Comparison of ENCODE assay signal across 8 cellular contexts in the genomic region with DNA sequence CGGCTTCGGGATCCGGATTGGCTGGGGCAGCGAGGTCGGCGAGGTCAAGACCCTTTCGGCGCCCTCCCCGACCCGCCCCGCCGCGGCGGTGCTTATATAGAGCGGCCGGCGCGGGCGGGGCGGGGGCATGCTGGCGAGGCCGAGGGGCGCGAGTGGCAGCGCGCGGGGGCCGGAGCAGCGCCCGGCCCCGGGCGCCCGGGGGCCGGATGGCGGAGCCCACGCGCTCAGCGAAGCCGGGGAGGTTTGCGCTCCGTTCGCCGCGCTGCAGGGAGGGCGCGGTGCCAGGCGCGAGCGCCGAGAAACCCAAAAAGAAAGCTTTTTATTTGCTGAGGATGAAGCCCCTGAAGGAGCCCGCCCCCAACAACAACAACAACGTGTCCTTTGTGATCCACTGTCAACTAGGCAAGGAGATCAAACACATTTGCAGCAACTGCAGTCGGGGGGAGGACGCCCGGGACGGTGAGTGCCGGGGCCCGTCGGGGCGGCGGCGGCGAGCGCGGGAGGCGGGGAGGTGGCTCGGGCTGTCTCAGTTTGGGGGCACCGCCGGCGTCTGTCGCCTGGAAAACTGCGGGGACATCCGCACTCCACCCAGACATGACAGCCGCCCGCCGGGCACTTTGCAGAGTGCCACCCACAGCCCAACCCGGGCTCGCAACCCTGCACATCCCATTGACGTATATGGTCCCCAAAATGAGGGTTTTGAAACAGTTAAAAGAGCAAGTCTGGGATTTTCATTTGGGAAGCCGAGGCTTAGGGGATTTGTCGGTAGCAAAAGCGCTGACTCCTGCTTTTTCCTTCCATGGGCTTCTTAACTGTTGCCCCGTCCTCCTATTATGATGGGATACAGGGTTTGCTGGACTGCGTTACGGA.
A peak's percentile ranks its signal among the peaks of the same experiment; 100 is the strongest.
DNase-seq lines count a peak whose midpoint lies in the region; ATAC-seq, FAIRE-seq and TF ChIP-seq lines count a peak whose summit lies in the region.

No MANE protein-coding gene starts in this region.

- H3K36me3 ChIP-seq in astrocyte (ENCODE audit: insufficient read depth, low read length), result no peaks in the 10 kb centered on the region
- H3K36me3 ChIP-seq in keratinocyte (ENCODE audit: control insufficient read depth in 2 of 2, extremely low read depth in 1 of 2, insufficient read depth in 2 of 2, low read length in 2 of 2), result no peaks in the 10 kb centered on the region

- H3K79me2 ChIP-seq in astrocyte (ENCODE audit: insufficient read depth, low read length), result no peaks in the 10 kb centered on the region
- H3K79me2 ChIP-seq in keratinocyte (ENCODE audit: control insufficient read depth, insufficient read depth, low read length), result no peaks in the 10 kb centered on the region

- peak overlapping the region; percentile 38 for H2AFZ ChIP-seq in astrocyte (ENCODE audit: low read depth, low read length)
- no peak overlapping the region for H2AFZ ChIP-seq in keratinocyte (ENCODE audit: control insufficient read depth, low read length)

- dilution Hi-C loops in keratinocyte (cut with MboI; ENCODE audit: extremely low pct_ligation_motif_present, low sequenced_read_pairs), result no loop called here

- H3K9me1 ChIP-seq in keratinocyte (ENCODE audit: control insufficient read depth, extremely low read depth, insufficient read depth, low read length), result no peaks in the 10 kb centered on the region

- DNase-seq in NCI-H1417 (lab: John Stamatoyannopoulos, UW) (peak in 2 of 3 experiments; percentile 45 to 50), NCI-H1417 treated with DMSO at 0.1 percent for 48 hours (lab: John Stamatoyannopoulos, UW) (no peak), astrocyte (ENCODE audit: low read depth) (no peak), keratinocyte (ENCODE audit: low read depth, low spot score) (no peak), activated gamma-delta T cell treated with Interleukin-2 at 50 U/mL for 16 hours (no peak), HK-2 (ENCODE audit: unreplicated experiment) (no peak)
- peak; percentile 11 for DNase-seq in stimulated activated naive CD8-positive, alpha-beta T cell treated with anti-CD3 and anti-CD28 coated beads, Interleukin-15, Interleukin-2, amounts not matched to agents 100 U/mL and 50 U/mL, for 24 hours
- DNase-seq in effector CD8-positive, alpha-beta T cell (lab: John Stamatoyannopoulos, UW), result no peak

- peak overlapping the region; percentile 89 for H3K4me3 Mint-ChIP-seq in astrocyte (ENCODE audit: unreplicated experiment)

- no peaks in the 10 kb centered on the region for H3K9me3 Mint-ChIP-seq in astrocyte (ENCODE audit: unreplicated experiment)

- H3K27me3 ChIP-seq in astrocyte (ENCODE audit: insufficient read depth, low read length), result peaks cover 51% of the 10 kb centered on the region
- H3K27me3 ChIP-seq in keratinocyte (ENCODE audit: control insufficient read depth, extremely low read depth, insufficient read depth, low read length), result peaks cover 55% of the 10 kb centered on the region

- H3K4me1 Mint-ChIP-seq in astrocyte (ENCODE audit: low read depth, unreplicated experiment), result peaks cover 2% of the 10 kb centered on the region

- H3K27ac Mint-ChIP-seq in astrocyte (ENCODE audit: unreplicated experiment), result no peak overlapping the region

- FAIRE-seq in astrocyte (lab: Jason Lieb, UNC) (no peak), keratinocyte (lab: Jason Lieb, UNC) (no peak)

- H3K4me1 ChIP-seq in astrocyte (ENCODE audit: insufficient read depth, low read length) (no peaks in the 10 kb centered on the region), keratinocyte (ENCODE audit: control insufficient read depth, extremely low read depth, insufficient read depth, low read length) (peaks cover 4% of the 10 kb centered on the region)

- TF ChIP-seq CTCF in astrocyte (IDR thresholded peaks at IDR 0.05; ENCODE audit: insufficient read depth, low read depth, low read length) (no peak), keratinocyte (optimal IDR thresholded peaks at IDR 0.05 in 1 of 3, IDR thresholded peaks at IDR 0.05 in 1 of 3, conservative IDR thresholded peaks at IDR 0.05 in 1 of 3; ENCODE audit: extremely low read depth in 1 of 3, insufficient read depth in 2 of 3, low read length in 3 of 3) (no peak)

- no peak overlapping the region for H3K27ac ChIP-seq in astrocyte (ENCODE audit: low read depth, low read length)
- H3K27ac ChIP-seq in keratinocyte (ENCODE audit: control insufficient read depth, insufficient read depth, low read length), result no peak overlapping the region

- H3K27me3 Mint-ChIP-seq in astrocyte (ENCODE audit: low read depth, unreplicated experiment), result peaks cover 52% of the 10 kb centered on the region

- H3K4me2 ChIP-seq in astrocyte (ENCODE audit: low read length), result peak overlapping the region; percentile 87
- peak overlapping the region; percentile 77 for H3K4me2 ChIP-seq in keratinocyte (ENCODE audit: control insufficient read depth, extremely low read depth, insufficient read depth, low read depth, low read length)

- no peaks in the 10 kb centered on the region for H4K20me1 ChIP-seq in astrocyte (ENCODE audit: insufficient read depth, low read length)
- no peaks in the 10 kb centered on the region for H4K20me1 ChIP-seq in keratinocyte (ENCODE audit: control insufficient read depth, extremely low read depth, insufficient read depth, low read length)

- no peaks in the 10 kb centered on the region for H3K36me3 Mint-ChIP-seq in astrocyte (ENCODE audit: low read depth, unreplicated experiment)

- no peak overlapping the region for H3K9ac ChIP-seq in astrocyte (ENCODE audit: low read length)
- no peak overlapping the region for H3K9ac ChIP-seq in keratinocyte (ENCODE audit: control insufficient read depth, extremely low read depth, insufficient read depth, low read length)

- peak overlapping the region; percentile 42 for H3K4me3 ChIP-seq in astrocyte (ENCODE audit: insufficient read depth, low read depth, low read length)
- peak overlapping the region in 2 of 3 experiments; percentile 34 to 43 for H3K4me3 ChIP-seq in keratinocyte (ENCODE audit: control insufficient read depth in 2 of 3, extremely low read depth in 1 of 3, insufficient read depth in 2 of 3, low read depth in 1 of 3, low read length in 3 of 3)

- no peak for ATAC-seq in stimulated activated naive CD8-positive, alpha-beta T cell treated with anti-CD3 and anti-CD28 coated beads, Interleukin-15, Interleukin-2, amounts not matched to agents 100 U/mL and 50 U/mL, for 24 hours

- no peaks in the 10 kb centered on the region for H3K9me3 ChIP-seq in astrocyte (ENCODE audit: insufficient read depth, low read depth, low read length)
- no peaks in the 10 kb centered on the region for H3K9me3 ChIP-seq in keratinocyte (ENCODE audit: control insufficient read depth, low read depth, low read length)

Comparison
In these comparisons a context has a peak if more than half of its experiments do, and no peak if none do; other contexts are left out.
1. DNase-seq: peak in NCI-H1417 (2 of 3) and stimulated activated naive CD8-positive, alpha-beta T cell treated with anti-CD3 and anti-CD28 coated beads, Interleukin-15, Interleukin-2, amounts not matched to agents 100 U/mL and 50 U/mL, for 24 hours (single experiment); none in NCI-H1417 treated with DMSO at 0.1 percent for 48 hours (single experiment), astrocyte (single experiment), keratinocyte (single experiment), activated gamma-delta T cell treated with Interleukin-2 at 50 U/mL for 16 hours (single experiment), effector CD8-positive, alpha-beta T cell (single experiment) and HK-2 (single experiment).